In genomic region chr3:45252833-45253232, GRCh38 we compare ENCODE assay signal across 32 cellular contexts. TPM values are rescaled to one million over a fixed set of nuclear protein-coding genes. Genes with fewer than 3 reads are reported as not detected.
DNase-seq lines count a peak whose midpoint lies in the region; ATAC-seq, FAIRE-seq and TF ChIP-seq lines count a peak whose summit lies in the region.
"Had no signal": no experiment of that assay in that cellular context is flagged by ENCODE, and none has a peak within 500 bp of the region (broad histone marks: within the 10 kb centered on the region; RNA-seq: fewer than 3 reads in every experiment).

No MANE protein-coding gene starts in this region.

- H3F3A ChIP-seq in GM23338 (replicated peaks; ENCODE audit: low read depth), result no peaks in the 10 kb centered on the region

- TF ChIP-seq POLR2A in NB4 (IDR thresholded peaks at IDR 0.05; ENCODE audit: extremely low read depth, insufficient read length) (no peak), GM12878 (IDR thresholded peaks at IDR 0.05; ENCODE audit: low read depth, low read length) (no peak)

- H2AFZ ChIP-seq in GM23338 (peak overlapping the region; percentile 38), GM12878 (ENCODE audit: control insufficient read depth, low read depth, low read length) (no peak overlapping the region)

- 27% methylated on average over 5 of the region's 5 CpGs for WGBS in GM12878 (ENCODE audit: insufficient coverage, insufficient replicate concordance, low lambda C conversion rate, missing lambda C conversion rate)

- H4K20me1 ChIP-seq in GM23338 (replicated peaks; ENCODE audit: insufficient read depth) (no peaks in the 10 kb centered on the region), GM12878 (ENCODE audit: control insufficient read depth, insufficient read depth) (no peaks in the 10 kb centered on the region)

- H3K79me2 ChIP-seq in GM23338 (replicated peaks; ENCODE audit: insufficient read depth) (no peaks in the 10 kb centered on the region), GM12878 (ENCODE audit: control insufficient read depth, insufficient read depth, low read length) (no peaks in the 10 kb centered on the region)

- no TSS peak for BruUV-seq in GM12878 (replicated peaks; lab: Mats Ljungman, UMichigan)

- no peak for TF ChIP-seq RAD21 in GM12878 (IDR thresholded peaks at IDR 0.05; ENCODE audit: insufficient read depth, low read depth, low read length)

- H3K27ac Mint-ChIP-seq in GM23338, result no peak overlapping the region
- H3K27ac Mint-ChIP-seq: activated CD4-positive, alpha-beta T cell treated with anti-CD3 and anti-CD28 coated beads, Interleukin-2, amount 10 ng/mL, durations not matched to agents 24 days and 14 days; activated naive CD8-positive, alpha-beta T cell; CD4-positive, alpha-beta memory T cell; natural killer cell treated with Interleukin-12 subunit alpha and Interleukin-12 subunit beta and Interleukin-15 and Interleukin-18, amount 100 ng/mL, for 72 hours; stimulated activated memory B cell treated with anti-CD40 and anti-IgM and Interleukin-4, amounts not matched to agents 10 μg/mL and 1 μg/mL and 100 μg/mL, for 72 hours; WTC11 had no signal

- no peak overlapping the region for H3K4me3 ChIP-seq in GM23338
- no peak overlapping the region for H3K4me3 ChIP-seq in NB4 (ENCODE audit: low read depth, low read length)
- no peak overlapping the region for H3K4me3 ChIP-seq in GM12878
- no peak overlapping the region for H3K4me3 ChIP-seq in upper lobe of right lung
- H3K4me3 ChIP-seq: gastrocnemius medialis, lung, mucosa of descending colon, ovary, skin epidermis, upper lobe of left lung had no signal

- no peak for FAIRE-seq in GM12878 (lab: Jason Lieb, UNC)
- FAIRE-seq: bronchial epithelial cell, D721Med, endothelial cell of umbilical vein, H54 had no signal

- H3K36me3 ChIP-seq in GM23338 (ENCODE audit: insufficient read depth) (no peaks in the 10 kb centered on the region), GM12878 (ENCODE audit: control insufficient read depth in 2 of 2, insufficient read depth in 2 of 2, low read length in 1 of 2) (no peaks in the 10 kb centered on the region), upper lobe of right lung (no peaks in the 10 kb centered on the region)
- H3K36me3 ChIP-seq: gastrocnemius medialis, ovary, upper lobe of left lung had no signal

- no peaks in the 10 kb centered on the region for H3K27me3 Mint-ChIP-seq in GM23338 (ENCODE audit: insufficient read depth, low read depth, poor library complexity)
- H3K27me3 Mint-ChIP-seq: activated naive CD8-positive, alpha-beta T cell had no signal

- H3K4me3 Mint-ChIP-seq in GM23338, result no peak overlapping the region
- H3K4me3 Mint-ChIP-seq: activated CD4-positive, alpha-beta T cell treated with anti-CD3 and anti-CD28 coated beads, Interleukin-2, amount 10 ng/mL, durations not matched to agents 24 days and 14 days; activated naive CD8-positive, alpha-beta T cell; CD4-positive, alpha-beta memory T cell; natural killer cell treated with Interleukin-12 subunit alpha and Interleukin-12 subunit beta and Interleukin-15 and Interleukin-18, amount 100 ng/mL, for 72 hours; stimulated activated memory B cell treated with anti-CD40 and anti-IgM and Interleukin-4, amounts not matched to agents 10 μg/mL and 1 μg/mL and 100 μg/mL, for 72 hours; WTC11 had no signal

- SMC1A ChIA-PET in GM12878 (lab: Charles Lee; ENCODE audit: uncharacterized antibody, unreplicated experiment), result interaction anchor here (1.0 to 2.1 kb wide), 7 partner anchors 9 to 211 kb away, joined by 3 to 7 read pairs (median 3); no protein-coding TSS in a partner anchor

- in situ Hi-C loops in GM12878 (cut with MboI), result no loop called here

- no peaks in the 10 kb centered on the region for H3K9me3 ChIP-seq in GM12878 (replicated peaks; ENCODE audit: control insufficient read depth, insufficient read depth, low read length)
- H3K9me3 ChIP-seq in upper lobe of right lung, result no peaks in the 10 kb centered on the region
- H3K9me3 ChIP-seq: gastrocnemius medialis, mucosa of descending colon, ovary, upper lobe of left lung had no signal

- no peaks in the 10 kb centered on the region for H3K36me3 Mint-ChIP-seq in GM23338 (ENCODE audit: low read depth)
- H3K36me3 Mint-ChIP-seq: activated naive CD8-positive, alpha-beta T cell; CD4-positive, alpha-beta memory T cell; natural killer cell treated with Interleukin-12 subunit alpha and Interleukin-12 subunit beta and Interleukin-15 and Interleukin-18, amount 100 ng/mL, for 72 hours; stimulated activated memory B cell treated with anti-CD40 and anti-IgM and Interleukin-4, amounts not matched to agents 10 μg/mL and 1 μg/mL and 100 μg/mL, for 72 hours; WTC11 had no signal

- H3K4me1 ChIP-seq in GM23338 (ENCODE audit: insufficient read depth) (peaks cover 6% of the 10 kb centered on the region; the same call in 1 of the 2 replicates), GM12878 (ENCODE audit: control insufficient read depth, insufficient read depth, low read length) (no peaks in the 10 kb centered on the region), upper lobe of right lung (no peaks in the 10 kb centered on the region)
- H3K4me1 ChIP-seq: gastrocnemius medialis, upper lobe of left lung had no signal

- no peak for TF ChIP-seq EP300 in GM12878 (IDR thresholded peaks at IDR 0.05; ENCODE audit: borderline replicate concordance in 1 of 2, control insufficient read depth in 1 of 2, low read depth in 2 of 2, low read length in 2 of 2)

- H3K9me3 Mint-ChIP-seq in GM23338, result no peaks in the 10 kb centered on the region
- H3K9me3 Mint-ChIP-seq: activated CD4-positive, alpha-beta T cell treated with anti-CD3 and anti-CD28 coated beads, Interleukin-2, amount 10 ng/mL, durations not matched to agents 24 days and 14 days; CD4-positive, alpha-beta memory T cell; natural killer cell treated with Interleukin-12 subunit alpha and Interleukin-12 subunit beta and Interleukin-15 and Interleukin-18, amount 100 ng/mL, for 72 hours; stimulated activated memory B cell treated with anti-CD40 and anti-IgM and Interleukin-4, amounts not matched to agents 10 μg/mL and 1 μg/mL and 100 μg/mL, for 72 hours; WTC11 had no signal

- H3K9ac ChIP-seq in GM12878 (ENCODE audit: control insufficient read depth, insufficient read depth, low read length), result no peak overlapping the region

- no peak for ATAC-seq in GM23338
- ATAC-seq in GM12878, result peak; percentile 28
- ATAC-seq in upper lobe of right lung, result peak; percentile 42
- ATAC-seq in HG02798 (IDR thresholded peaks at IDR 0.05; ENCODE audit: poor library complexity, unreplicated experiment), result no peak
- ATAC-seq: gastrocnemius medialis; mucosa of descending colon; natural killer cell treated with Interleukin-12 subunit alpha and Interleukin-12 subunit beta and Interleukin-15 and Interleukin-18, amount 100 ng/mL, for 72 hours; stimulated activated memory B cell treated with anti-CD40 and anti-IgM and Interleukin-4, amounts not matched to agents 10 μg/mL and 1 μg/mL and 100 μg/mL, for 72 hours; WTC11 had no signal

- H3K4me2 ChIP-seq in GM23338 (no peak overlapping the region), GM12878 (ENCODE audit: control insufficient read depth, insufficient read depth) (no peak overlapping the region)

- intact Hi-C loops in GM12878 (cut with micrococcal nuclease; ENCODE audit: unreplicated experiment) (no loop called here), upper lobe of right lung (cut with DNase I) (no loop called here)

- H3K27ac ChIP-seq in GM23338 (ENCODE audit: low read depth) (no peak overlapping the region), GM12878 (ENCODE audit: control insufficient read depth, insufficient read depth) (no peak overlapping the region), upper lobe of right lung (no peak overlapping the region)
- H3K27ac ChIP-seq: gastrocnemius medialis, HL-60, ovary, skin epidermis, upper lobe of left lung had no signal

- DNase-seq in GM23338 (ENCODE audit: low spot score) (no peak), NB4 (ENCODE audit: low read depth) (peak; percentile 53), GM12878 (ENCODE audit: low read depth, low spot score) (peak; percentile 8), upper lobe of right lung (no peak), NCI-H526 (lab: John Stamatoyannopoulos, UW) (no peak), NCI-H2196 treated with DMSO at 0.1 percent for 48 hours (lab: John Stamatoyannopoulos, UW; ENCODE audit: unreplicated experiment) (no peak)
- DNase-seq: activated CD4-positive, alpha-beta T cell treated with anti-CD3 and anti-CD28 coated beads, Interleukin-2, amount 10 ng/mL, durations not matched to agents 24 days and 14 days; activated effector memory CD4-positive, alpha-beta T cell treated with Interleukin-2 at 50 U/mL for 16 hours; aorta; CD4-positive, alpha-beta memory T cell; gastrocnemius medialis; hippocampal formation; mucosa of descending colon; NCI-H1048; NCI-H1694 treated with DMSO at 0.1 percent for 48 hours; ovary; SHP77; substantia nigra; upper lobe of left lung had no signal

- H3K9me2 ChIP-seq in GM23338 (ENCODE audit: insufficient read depth), result peaks cover 12% of the 10 kb centered on the region; the same call in 1 of the 2 replicates

- POLR2A ChIA-PET in GM12878 (lab: Charles Lee), result no interaction called here

- H3K27me3 ChIP-seq in GM23338 (ENCODE audit: insufficient read depth), result no peaks in the 10 kb centered on the region
- H3K27me3 ChIP-seq in GM12878 (replicated peaks in 1 of 2; ENCODE audit: control insufficient read depth in 2 of 2, insufficient read depth in 2 of 2, low read length in 1 of 2), result peaks cover 1 to 2% of the 10 kb centered on the region in 2 experiments; a peak in 2 of 4 replicates
- H3K27me3 ChIP-seq in upper lobe of right lung, result no peaks in the 10 kb centered on the region
- H3K27me3 ChIP-seq: gastrocnemius medialis, ovary, upper lobe of left lung had no signal

- no peak for TF ChIP-seq CTCF in GM23338 (conservative IDR thresholded peaks at IDR 0.05; ENCODE audit: low read depth in 2 of 2)
- no peak for TF ChIP-seq CTCF in NB4 (IDR thresholded peaks at IDR 0.05; ENCODE audit: low read depth, low read length)
- no peak for TF ChIP-seq CTCF in GM12878 (IDR thresholded peaks at IDR 0.05 in 2 of 3, conservative IDR thresholded peaks at IDR 0.05 in 1 of 3; ENCODE audit: control insufficient read depth in 2 of 3, extremely low read depth in 1 of 3, insufficient read depth in 1 of 3, low read depth in 3 of 3, low read length in 3 of 3)
- no peak for TF ChIP-seq CTCF in upper lobe of right lung (IDR thresholded peaks at IDR 0.05)

- peaks cover 8% of the 10 kb centered on the region; the same call in 2 of the 3 replicates for H3K4me1 Mint-ChIP-seq in GM23338
- H3K4me1 Mint-ChIP-seq: activated CD4-positive, alpha-beta T cell treated with anti-CD3 and anti-CD28 coated beads, Interleukin-2, amount 10 ng/mL, durations not matched to agents 24 days and 14 days; CD4-positive, alpha-beta memory T cell had no signal

- RAD21 ChIA-PET in GM12878 (lab: Charles Lee; ENCODE audit: unreplicated experiment), result no interaction called here

- CTCF ChIA-PET in GM12878 (lab: Yijun Ruan, JAX), result interaction anchor here (0.7 to 1.6 kb wide), 7 partner anchors 9 to 212 kb away, joined by 3 to 6 read pairs (median 3); no protein-coding TSS in a partner anchor

RNA-seq across cellular contexts. Expression of gene TMEM158, which starts 26.7 kb away (rescaled TPM):
- 16.9 and 19.6 TPM in 2 replicates for total RNA-seq in GM23338 (2014; rRNA removed; shearing (Covaris generic))
- polyA plus RNA-seq in GM23338 (2016; fragmentation: Nextera tagmentation; extraction: Ambion mirVana) (9.6 and 12.8 TPM in 2 replicates), GM12878 (2011; rRNA removed) (not detected in 2 replicates), GM12878 (2014; fragmentation: Illumina TruSeq; extraction: Trizol) (not detected in 2 replicates), GM12878 (2014; fragmentation: Nextera tagmentation; extraction: Ambion mirVana) (not detected), GM12878 (2014; rRNA removed) (not detected in 2 replicates), GM12878 (2016; fragmentation: Nextera tagmentation; extraction: Ambion mirVana) (not detected)
- not detected in 2 replicates for total RNA-seq in GM12878 (2013; cell fraction: nucleolus; rRNA removed)
- total RNA-seq in GM12878 (2014; rRNA removed) (not detected in 2 replicates), GM12878 (2014; rRNA removed; fragmentation: Illumina TruSeq; extraction: Trizol) (not detected in 2 replicates), GM12878 (2021) (not detected in 2 replicates), upper lobe of right lung (2.1 TPM)
- polyA plus RNA-seq in GM12878 (2011; ENCODE audit: low read depth), result not detected
- 0.03 TPM in 1 of 2 replicates, not detected in the other for polyA plus RNA-seq in GM12878 (2011; cell fraction: cytosol; rRNA removed)
- 0.06 TPM in 1 of 2 replicates, not detected in the other for polyA plus RNA-seq in GM12878 (2011; cell fraction: nucleus; rRNA removed)
- polyA plus RNA-seq in GM12878 (2012), result not detected in 2 replicates
- polyA minus RNA-seq in GM12878 (2011; rRNA and poly(A)+ RNA removed), result not detected in 2 replicates
- not detected in 2 replicates for polyA minus RNA-seq in GM12878 (2011; cell fraction: cytosol; rRNA and poly(A)+ RNA removed)
- not detected in 2 replicates for polyA minus RNA-seq in GM12878 (2011; cell fraction: nucleus; rRNA and poly(A)+ RNA removed)
- total RNA-seq: activated CD8-positive, alpha-beta memory T cell treated with anti-CD3 and anti-CD28 coated beads for 36 hours; CD4-positive, alpha-beta memory T cell had no signal
- polyA plus RNA-seq: CD4-positive, alpha-beta memory T cell had no signal

Comparison
In these comparisons a context has a peak if more than half of its experiments do, and no peak if none do; other contexts are left out.
1. ATAC-seq: peak in GM12878 (single experiment) and upper lobe of right lung (single experiment); none in GM23338 (single experiment) and HG02798 (single experiment).
2. DNase-seq: peak in NB4 (single experiment) and GM12878 (single experiment); none in GM23338 (single experiment), upper lobe of right lung (single experiment), NCI-H526 (0 of 2) and NCI-H2196 treated with DMSO at 0.1 percent for 48 hours (single experiment).